ENCODE assay signal across 8 cellular contexts in the genomic region with DNA sequence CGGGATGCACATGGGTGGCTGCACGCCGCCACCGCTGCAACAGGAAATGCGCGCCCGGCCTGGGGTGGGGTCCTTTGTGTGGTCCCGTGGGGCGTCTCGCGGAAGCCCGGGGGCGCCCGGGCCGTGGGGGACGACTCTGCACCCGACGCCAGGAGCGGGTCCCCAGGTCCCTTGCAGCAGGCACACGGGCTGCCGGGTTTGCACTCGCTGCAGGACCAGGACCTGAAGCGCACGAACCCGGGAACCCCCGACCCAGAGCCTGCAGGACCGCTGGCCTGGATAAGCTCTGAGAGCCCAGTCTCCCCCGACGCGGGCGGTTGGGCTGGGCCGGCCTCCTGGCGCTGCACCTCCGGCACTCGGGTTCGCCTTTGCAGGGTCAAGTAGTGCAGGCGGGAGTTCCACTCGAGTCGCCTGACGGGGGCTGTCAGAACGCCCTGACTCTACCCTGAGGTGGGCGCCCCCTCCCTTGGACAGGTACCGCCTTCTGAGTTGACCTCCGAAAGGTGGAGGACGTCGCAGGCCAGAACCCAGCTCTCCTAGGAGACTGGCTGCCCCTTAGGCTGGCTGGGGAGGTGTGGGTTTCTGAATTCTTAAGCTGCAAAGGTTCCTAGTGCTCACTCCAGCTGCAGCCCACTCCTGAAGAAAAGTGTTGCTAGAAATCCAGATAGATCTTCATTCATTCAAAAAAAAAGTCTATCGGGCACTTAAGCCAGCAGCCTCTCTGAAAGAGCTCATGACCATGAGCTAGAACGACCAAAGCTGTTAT.
DNase-seq lines count a peak whose midpoint lies in the region; ATAC-seq and TF ChIP-seq lines count a peak whose summit lies in the region.

No MANE protein-coding gene starts in this region.

- peak; percentile 10 for ATAC-seq in HG03521 (IDR thresholded peaks at IDR 0.05; ENCODE audit: unreplicated experiment)
- ATAC-seq in stimulated activated effector memory CD8-positive, alpha-beta T cell treated with anti-CD3 and anti-CD28 coated beads, Interleukin-12 subunit alpha, Interleukin-12 subunit beta, amount 100 ng/mL, for 72 hours: no peak

- no peaks in the 10 kb centered on the region for H3K9me3 ChIP-seq in adrenal gland (replicated peaks in 1 of 3)

- H3K4me1 ChIP-seq in adrenal gland (replicated peaks in 1 of 2): peaks cover 6 to 19% of the 10 kb centered on the region in 2 donors

- peak overlapping the region in 1 of 5 donors; percentile 91 for H3K27ac ChIP-seq in adrenal gland

- no peaks in the 10 kb centered on the region for H3K27me3 ChIP-seq in adrenal gland

- H3K9me3 Mint-ChIP-seq in activated T-cell treated with anti-CD3 and anti-CD28 coated beads, Interleukin-2, amount 50 U/mL, for 24 hours: no peaks in the 10 kb centered on the region
- H3K9me3 Mint-ChIP-seq in immature natural killer cell: no peaks in the 10 kb centered on the region
- H3K9me3 Mint-ChIP-seq in stimulated activated effector memory CD8-positive, alpha-beta T cell treated with anti-CD3 and anti-CD28 coated beads, Interleukin-12 subunit alpha, Interleukin-12 subunit beta, amount 100 ng/mL, for 72 hours: no peaks in the 10 kb centered on the region

- H3K36me3 Mint-ChIP-seq in activated T-cell treated with anti-CD3 and anti-CD28 coated beads, Interleukin-2, amount 50 U/mL, for 24 hours (ENCODE audit: low read depth): peaks cover 21% of the 10 kb centered on the region
- H3K36me3 Mint-ChIP-seq in immature natural killer cell: no peaks in the 10 kb centered on the region
- H3K36me3 Mint-ChIP-seq in stimulated activated effector memory CD8-positive, alpha-beta T cell treated with anti-CD3 and anti-CD28 coated beads, Interleukin-12 subunit alpha, Interleukin-12 subunit beta, amount 100 ng/mL, for 72 hours: peaks cover 14% of the 10 kb centered on the region

- 7 to 40% (median 14%) methylated on average over 7 to 48 of the region's 48 CpGs for WGBS in adrenal gland, 4 donors

- H3K4me3 Mint-ChIP-seq in activated T-cell treated with anti-CD3 and anti-CD28 coated beads, Interleukin-2, amount 50 U/mL, for 24 hours: peak overlapping the region; percentile 61
- H3K4me3 Mint-ChIP-seq in immature natural killer cell: peak overlapping the region; percentile 44 to 56 (median 50)
- H3K4me3 Mint-ChIP-seq in stimulated activated effector memory CD8-positive, alpha-beta T cell treated with anti-CD3 and anti-CD28 coated beads, Interleukin-12 subunit alpha, Interleukin-12 subunit beta, amount 100 ng/mL, for 72 hours: peak overlapping the region; percentile 44

- H3K36me3 ChIP-seq in adrenal gland (replicated peaks in 1 of 2): no peaks in the 10 kb centered on the region

- no peak overlapping the region for H3K27ac Mint-ChIP-seq in activated T-cell treated with anti-CD3 and anti-CD28 coated beads, Interleukin-2, amount 50 U/mL, for 24 hours
- peak overlapping the region; percentile 68 to 87 (median 75) for H3K27ac Mint-ChIP-seq in immature natural killer cell
- no peak overlapping the region for H3K27ac Mint-ChIP-seq in stimulated activated effector memory CD8-positive, alpha-beta T cell treated with anti-CD3 and anti-CD28 coated beads, Interleukin-12 subunit alpha, Interleukin-12 subunit beta, amount 100 ng/mL, for 72 hours

- no peak for TF ChIP-seq POLR2A in adrenal gland (IDR thresholded peaks at IDR 0.05)

- intact Hi-C loops in adrenal gland (cut with DNase I): no loop called here

- TF ChIP-seq CTCF in adrenal gland (IDR thresholded peaks at IDR 0.05): no peak

- DNase-seq in activated T-cell treated with anti-CD3 and anti-CD28 coated beads, Interleukin-2, amount 50 U/mL, for 24 hours: no peak
- DNase-seq in activated T-cell treated with anti-CD3 and anti-CD28 coated beads, Interleukin-2, amount 50 U/mL, for 48 hours: no peak
- DNase-seq in adrenal gland (peak; percentile 42 to 67 (median 56)), immature natural killer cell (no peak), HPDE6-E6E7 (ENCODE audit: extremely low spot score) (no peak), cerebellar nuclear complex (lab: John Stamatoyannopoulos, UW) (no peak)
- DNase-seq in stimulated activated effector memory CD8-positive, alpha-beta T cell treated with anti-CD3 and anti-CD28 coated beads, Interleukin-12 subunit alpha, Interleukin-12 subunit beta, amount 100 ng/mL, for 72 hours (ENCODE audit: low spot score in 2 of 2): peak in 1 of 2 donors; percentile 11

- peak overlapping the region in 1 of 4 donors; percentile 80 for H3K4me3 ChIP-seq in adrenal gland

- peaks cover 29% of the 10 kb centered on the region for H3K4me1 Mint-ChIP-seq in activated T-cell treated with anti-CD3 and anti-CD28 coated beads, Interleukin-2, amount 50 U/mL, for 24 hours (ENCODE audit: low read depth)
- peaks cover 18 to 26% of the 10 kb centered on the region in 2 donors for H3K4me1 Mint-ChIP-seq in immature natural killer cell
- H3K4me1 Mint-ChIP-seq in stimulated activated effector memory CD8-positive, alpha-beta T cell treated with anti-CD3 and anti-CD28 coated beads, Interleukin-12 subunit alpha, Interleukin-12 subunit beta, amount 100 ng/mL, for 72 hours: peaks cover 26% of the 10 kb centered on the region

- no peaks in the 10 kb centered on the region for H3K27me3 Mint-ChIP-seq in activated T-cell treated with anti-CD3 and anti-CD28 coated beads, Interleukin-2, amount 50 U/mL, for 24 hours
- peaks cover 10 to 12% (median 11%) of the 10 kb centered on the region in 3 donors for H3K27me3 Mint-ChIP-seq in immature natural killer cell (ENCODE audit: low read depth in 3 of 3)

Comparison
In these comparisons a context has a peak if more than half of its experiments do, and no peak if none do; other contexts are left out.
1. DNase-seq: peak in adrenal gland (7 of 7); none in activated T-cell treated with anti-CD3 and anti-CD28 coated beads, Interleukin-2, amount 50 U/mL, for 24 hours (single experiment), activated T-cell treated with anti-CD3 and anti-CD28 coated beads, Interleukin-2, amount 50 U/mL, for 48 hours (0 of 2), immature natural killer cell (0 of 3), HPDE6-E6E7 (single experiment) and cerebellar nuclear complex (0 of 2).
2. H3K27ac Mint-ChIP-seq: peak in immature natural killer cell (6 of 6); none in activated T-cell treated with anti-CD3 and anti-CD28 coated beads, Interleukin-2, amount 50 U/mL, for 24 hours (single experiment) and stimulated activated effector memory CD8-positive, alpha-beta T cell treated with anti-CD3 and anti-CD28 coated beads, Interleukin-12 subunit alpha, Interleukin-12 subunit beta, amount 100 ng/mL, for 72 hours (single experiment).
3. Peak in every context shown above with its lines, with median percentiles within 50 percentile points of each other: H3K4me3 Mint-ChIP-seq.